ENCODE assay signal across 9 cellular contexts in genomic region chr2:112784199-112785189, GRCh38. TPM values are rescaled to one million over a fixed set of nuclear protein-coding genes. Genes with fewer than 3 reads are reported as not detected.
DNase-seq lines count a peak whose midpoint lies in the region; ATAC-seq and FAIRE-seq lines count a peak whose summit lies in the region.
"Had no signal": no experiment of that assay in that cellular context is flagged by ENCODE, and none has a peak within 500 bp of the region (broad histone marks: within the 10 kb centered on the region; RNA-seq: fewer than 3 reads in every experiment).

Gene IL1A (minus strand): TSS chr2:112784493. CDS start chr2:112783770, 723 bp downstream.

- POLR2A ChIA-PET in activated CD4-positive, alpha-beta memory T cell treated with anti-CD3 and anti-CD28 coated beads for 36 hours (lab: Charles Lee) = no interaction called here

- no peak for FAIRE-seq in HTR-8/SVneo (lab: Jason Lieb, UNC)

- H3K4me1 Mint-ChIP-seq in activated CD4-positive, alpha-beta memory T cell treated with anti-CD3 and anti-CD28 coated beads for 36 hours (ENCODE audit: low read depth) = peaks cover 3% of the 10 kb centered on the region

- H3K4me3 Mint-ChIP-seq in activated CD4-positive, alpha-beta memory T cell treated with anti-CD3 and anti-CD28 coated beads for 36 hours = peak within 1 kb of the TSS; percentile 34

- CTCF ChIA-PET in activated CD4-positive, alpha-beta memory T cell treated with anti-CD3 and anti-CD28 coated beads for 36 hours (lab: Charles Lee) = interaction anchor here (0.6 to 1.3 kb wide), 6 partner anchors 35 to 175 kb away, joined by 3 to 7 read pairs (median 3); no protein-coding TSS in a partner anchor

- ATAC-seq in left colon = peak; percentile 80
- ATAC-seq in HG03045 (IDR thresholded peaks at IDR 0.05; ENCODE audit: unreplicated experiment) = no peak

- peaks cover 4% of the 10 kb centered on the region for H3K27me3 Mint-ChIP-seq in activated CD4-positive, alpha-beta memory T cell treated with anti-CD3 and anti-CD28 coated beads for 36 hours

- intact Hi-C loops in activated CD4-positive, alpha-beta memory T cell treated with anti-CD3 and anti-CD28 coated beads for 36 hours (cut with micrococcal nuclease) = no loop called here
- intact Hi-C loops in left colon (cut with DNase I, micrococcal nuclease) = no loop called here

- no peaks in the 10 kb centered on the region for H3K9me3 Mint-ChIP-seq in activated CD4-positive, alpha-beta memory T cell treated with anti-CD3 and anti-CD28 coated beads for 36 hours

- no peaks in the 10 kb centered on the region for H3K36me3 Mint-ChIP-seq in activated CD4-positive, alpha-beta memory T cell treated with anti-CD3 and anti-CD28 coated beads for 36 hours

- H3K27ac Mint-ChIP-seq in activated CD4-positive, alpha-beta memory T cell treated with anti-CD3 and anti-CD28 coated beads for 36 hours = no peak within 1 kb of the TSS

- peak; percentile 78 for DNase-seq in AG20443 (ENCODE audit: low spot score)
- DNase-seq in HS-5 (ENCODE audit: low read depth) = peak; percentile 69
- peak; percentile 42 for DNase-seq in activated CD4-positive, alpha-beta memory T cell treated with anti-CD3 and anti-CD28 coated beads for 36 hours
- DNase-seq in left colon = no peak
- DNase-seq in NCI-H1048 (lab: John Stamatoyannopoulos, UW) = no peak
- no peak for DNase-seq in HTR-8/SVneo (ENCODE audit: insufficient read length, low spot score)
- DNase-seq in NCI-H1092 (lab: John Stamatoyannopoulos, UW) = no peak
- DNase-seq: stimulated activated CD8-positive, alpha-beta memory T cell treated with anti-CD3 and anti-CD28 coated beads, Interleukin-4, amount 100 ng/mL, for 48 hours had no signal

RNA-seq across cellular contexts. Expression of gene IL1A, which starts in this region (rescaled TPM):
- total RNA-seq in activated CD4-positive, alpha-beta memory T cell treated with anti-CD3 and anti-CD28 coated beads for 36 hours = 10 to 100 TPM; 15.7 to 16.4 TPM
- under 1 TPM; 0.12 to 0.17 TPM for total RNA-seq in left colon

Comparison
In these comparisons a context has a peak if more than half of its experiments do, and no peak if none do; other contexts are left out.
1. RNA of gene IL1A (total RNA-seq): 15.7 to 16.4 TPM in activated CD4-positive, alpha-beta memory T cell treated with anti-CD3 and anti-CD28 coated beads for 36 hours; 0.12 to 0.17 TPM in left colon; every median in the first group is over 10 times any median in the second.
2. Peak in ATAC-seq in left colon; RNA of the gene not detected or under 1 TPM.
3. DNase-seq: peak in AG20443 (single experiment), HS-5 (single experiment) and activated CD4-positive, alpha-beta memory T cell treated with anti-CD3 and anti-CD28 coated beads for 36 hours (single experiment); none in left colon (0 of 2), NCI-H1048 (single experiment), HTR-8/SVneo (single experiment) and NCI-H1092 (single experiment).